In the genomic region with DNA sequence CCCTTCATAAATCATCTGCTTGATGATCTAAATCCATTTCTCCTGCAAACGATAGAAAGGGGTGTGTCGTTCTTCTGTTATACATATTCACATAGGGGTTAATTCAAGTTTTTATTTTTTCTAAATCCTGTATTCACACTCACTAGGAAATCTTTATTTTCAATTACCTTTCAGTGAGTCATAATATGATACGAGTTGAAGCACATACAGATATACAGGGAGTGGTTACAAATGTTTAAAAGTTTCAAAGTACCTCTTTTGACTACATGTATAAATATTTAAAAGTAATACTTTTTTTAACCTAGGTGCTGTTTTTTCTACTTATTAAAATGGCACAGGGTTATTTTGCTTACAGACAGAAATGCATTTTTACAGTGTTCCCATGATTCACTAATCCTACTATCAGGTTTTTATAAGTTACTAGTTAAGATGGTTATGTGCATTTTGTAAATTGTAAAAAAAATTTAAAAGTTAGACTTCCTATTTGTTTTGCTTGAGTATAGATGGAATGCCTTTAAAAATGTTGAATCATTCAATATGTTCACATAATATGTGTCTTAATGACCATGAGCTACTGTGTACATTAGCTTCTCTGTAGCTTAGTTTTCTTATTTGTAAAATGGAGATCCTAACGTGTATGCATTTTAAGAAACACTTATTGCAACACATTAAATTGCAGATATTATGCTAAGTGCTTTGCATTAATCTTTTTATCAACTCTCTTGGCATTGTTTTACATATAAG, we compare ENCODE assay signal across 20 cellular contexts.
DNase-seq lines count a peak whose midpoint lies in the region; ATAC-seq and TF ChIP-seq lines count a peak whose summit lies in the region.
"Had no signal": no experiment of that assay in that cellular context is flagged by ENCODE, and none has a peak within 500 bp of the region (broad histone marks: within the 10 kb centered on the region; RNA-seq: fewer than 3 reads in every experiment).

No MANE protein-coding gene starts in this region.

- no peak overlapping the region for H2BK15ac ChIP-seq in mesenchymal stem cell (ENCODE audit: low read depth, poor library complexity, severe bottlenecking)

- no peak overlapping the region for H3K27ac ChIP-seq in GM23248
- no peak overlapping the region for H3K27ac ChIP-seq in OCI-LY3 (ENCODE audit: low read length)
- H3K27ac ChIP-seq in mesenchymal stem cell (ENCODE audit: low read length, poor library complexity, severe bottlenecking), result no peak overlapping the region
- no peak overlapping the region for H3K27ac ChIP-seq in uterus
- H3K27ac ChIP-seq: A549, C4-2B had no signal

- H3K79me2 ChIP-seq in GM23248 (ENCODE audit: insufficient read depth), result no peaks in the 10 kb centered on the region
- no peaks in the 10 kb centered on the region for H3K79me2 ChIP-seq in OCI-LY3 (ENCODE audit: low read length)

- H3K4me3 ChIP-seq in GM23248, result no peak overlapping the region
- no peak overlapping the region for H3K4me3 ChIP-seq in OCI-LY3 (ENCODE audit: low read length)
- H3K4me3 ChIP-seq in epithelial cell of esophagus (ENCODE audit: low read length), result no peak overlapping the region
- H3K4me3 ChIP-seq in mesenchymal stem cell (ENCODE audit: insufficient read depth in 1 of 2, low read depth in 1 of 2, low read length in 2 of 2), result no peak overlapping the region
- no peak overlapping the region for H3K4me3 ChIP-seq in uterus
- H3K4me3 ChIP-seq: A549 had no signal

- no peaks in the 10 kb centered on the region for H3K79me1 ChIP-seq in mesenchymal stem cell (replicated peaks; ENCODE audit: low read length, poor library complexity, severe bottlenecking)

- no peak overlapping the region for H2BK5ac ChIP-seq in mesenchymal stem cell (ENCODE audit: low read depth, low read length, poor library complexity, severe bottlenecking)

- H2AFZ ChIP-seq in GM23248, result peak overlapping the region; percentile 34; the same call in 1 of the 2 replicates
- no peak overlapping the region for H2AFZ ChIP-seq in OCI-LY3 (ENCODE audit: low read depth, low read length)
- H2AFZ ChIP-seq in mesenchymal stem cell (ENCODE audit: low read depth, low read length), result no peak overlapping the region

- no peak for TF ChIP-seq POLR2A in uterus (IDR thresholded peaks at IDR 0.05)

- H3F3A ChIP-seq in GM23248 (ENCODE audit: insufficient read depth), result no peaks in the 10 kb centered on the region

- H3K9me3 ChIP-seq in GM23248 (ENCODE audit: low read depth) (no peaks in the 10 kb centered on the region), OCI-LY3 (ENCODE audit: insufficient read depth, low read length) (no peaks in the 10 kb centered on the region), mesenchymal stem cell (ENCODE audit: control insufficient read depth, low read length) (no peaks in the 10 kb centered on the region), uterus (no peaks in the 10 kb centered on the region)
- H3K9me3 ChIP-seq: A549 had no signal

- intact Hi-C loops in uterus (cut with DNase I; ENCODE audit: low total_unique reads), result no loop called here

- no peak overlapping the region for H3K4me2 ChIP-seq in GM23248 (ENCODE audit: unreplicated experiment)
- H3K4me2 ChIP-seq in OCI-LY3 (ENCODE audit: low read length), result peak overlapping the region; percentile 39
- H3K4me2 ChIP-seq in mesenchymal stem cell (ENCODE audit: low read length, poor library complexity, severe bottlenecking), result no peak overlapping the region
- H3K4me2 ChIP-seq: A549 had no signal

- H3K18ac ChIP-seq in mesenchymal stem cell (ENCODE audit: low read depth in 1 of 2, low read length in 2 of 2), result no peak overlapping the region

- DNase-seq in GM23248 (no peak), epithelial cell of esophagus (ENCODE audit: low read depth) (peak; percentile 53), mesenchymal stem cell (peak; percentile 4), uterus (no peak), GM19238 (ENCODE audit: insufficient read length, low spot score) (no peak)
- DNase-seq: AML-193; CD4-positive, alpha-beta T cell; DND-41; GDM1; GOT3; H7; HFFc6; Kasumi-1; KG1 had no signal

- H3K36me3 ChIP-seq in GM23248 (ENCODE audit: low read depth) (no peaks in the 10 kb centered on the region), OCI-LY3 (replicated peaks; ENCODE audit: low read depth, low read length) (no peaks in the 10 kb centered on the region), mesenchymal stem cell (ENCODE audit: control insufficient read depth in 1 of 2, insufficient read depth in 2 of 2, low read depth in 1 of 2, low read length in 2 of 2) (no peaks in the 10 kb centered on the region), uterus (no peaks in the 10 kb centered on the region)

- H4K91ac ChIP-seq in mesenchymal stem cell (ENCODE audit: low read length), result no peak overlapping the region

- no peak for ATAC-seq in HG03520 (IDR thresholded peaks at IDR 0.05; ENCODE audit: unreplicated experiment)
- ATAC-seq: A549, HCT116, HepG2 had no signal

- no peak for TF ChIP-seq CTCF in OCI-LY3 (IDR thresholded peaks at IDR 0.05; ENCODE audit: low read depth, low read length)
- no peak for TF ChIP-seq CTCF in epithelial cell of esophagus (IDR thresholded peaks at IDR 0.05; ENCODE audit: insufficient read depth, low read depth, low read length, missing control alignments)
- no peak for TF ChIP-seq CTCF in uterus (IDR thresholded peaks at IDR 0.05)

- H3K9ac ChIP-seq in GM23248, result no peak overlapping the region
- no peak overlapping the region for H3K9ac ChIP-seq in OCI-LY3 (ENCODE audit: low read length)
- H3K9ac ChIP-seq in mesenchymal stem cell (ENCODE audit: low read length), result no peak overlapping the region

- H3K27me3 ChIP-seq in GM23248 (replicated peaks; ENCODE audit: insufficient read depth) (no peaks in the 10 kb centered on the region), OCI-LY3 (ENCODE audit: low read depth, low read length) (no peaks in the 10 kb centered on the region), mesenchymal stem cell (ENCODE audit: control insufficient read depth in 1 of 2, insufficient read depth in 1 of 2, low read length in 2 of 2) (no peaks in the 10 kb centered on the region), uterus (no peaks in the 10 kb centered on the region)

- H3K4me1 ChIP-seq in GM23248 (ENCODE audit: insufficient read depth) (no peaks in the 10 kb centered on the region), OCI-LY3 (ENCODE audit: low read length) (peaks cover 13% of the 10 kb centered on the region), mesenchymal stem cell (ENCODE audit: control insufficient read depth, insufficient read depth, low read depth, low read length) (no peaks in the 10 kb centered on the region), uterus (no peaks in the 10 kb centered on the region)
- H3K4me1 ChIP-seq: A549 had no signal

- 22 to 25% methylated on average over 4 of the region's 4 CpGs for WGBS in GM23248 (ENCODE audit: low coverage in 1 of 2, low lambda C conversion rate in 2 of 2, missing lambda C conversion rate in 2 of 2), 2 experiments
- no CpG with 5 or more reads among the region's 4 CpGs for WGBS in mesenchymal stem cell

- no peak overlapping the region for H2AK5ac ChIP-seq in mesenchymal stem cell (ENCODE audit: low read length, severe bottlenecking)

- no peak overlapping the region for H3K14ac ChIP-seq in mesenchymal stem cell (ENCODE audit: low read length in 2 of 2)

- H3K4ac ChIP-seq in mesenchymal stem cell (ENCODE audit: low read depth in 1 of 2, low read length in 2 of 2), result no peak overlapping the region

- no peaks in the 10 kb centered on the region for H4K20me1 ChIP-seq in GM23248 (ENCODE audit: insufficient read depth)
- H4K20me1 ChIP-seq in OCI-LY3 (ENCODE audit: insufficient read depth, low read length), result no peaks in the 10 kb centered on the region

- H3K23ac ChIP-seq in mesenchymal stem cell (ENCODE audit: low read length in 2 of 2), result no peak overlapping the region

- H4K8ac ChIP-seq in mesenchymal stem cell (ENCODE audit: low read length), result no peak overlapping the region

- no peak overlapping the region for H2BK12ac ChIP-seq in mesenchymal stem cell (ENCODE audit: low read length in 2 of 2)

- in situ Hi-C loops in GM23248 (cut with MboI), result no loop called here

- no peak overlapping the region for H2BK120ac ChIP-seq in mesenchymal stem cell (ENCODE audit: low read depth, low read length)

- no peaks in the 10 kb centered on the region for H3K9me2 ChIP-seq in GM23248 (ENCODE audit: insufficient read depth)

Comparison
In these comparisons a context has a peak if more than half of its experiments do, and no peak if none do; other contexts are left out.
1. DNase-seq: peak in epithelial cell of esophagus (single experiment) and mesenchymal stem cell (single experiment); none in GM23248 (single experiment), uterus (0 of 2) and GM19238 (single experiment).